Comparison of ENCODE assay signal across 8 cellular contexts in the genomic region with DNA sequence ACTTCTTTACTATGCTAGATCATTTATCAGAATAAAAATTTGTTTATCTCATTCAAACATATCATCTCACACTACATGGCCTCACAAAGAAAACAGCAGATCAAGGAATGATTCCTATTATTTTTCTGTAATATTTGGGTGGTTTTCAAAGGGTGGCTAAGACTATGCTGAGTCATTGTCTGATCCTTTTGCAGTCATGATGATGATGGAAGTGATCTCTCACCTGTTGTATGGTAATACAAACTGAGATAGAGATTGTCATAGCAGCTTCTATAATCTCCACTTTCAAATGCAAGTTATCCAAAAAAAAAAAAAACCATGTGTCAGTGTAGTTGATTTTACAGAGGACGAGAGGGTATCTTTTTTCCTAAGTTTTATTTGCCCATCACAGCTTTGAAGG. TPM values are rescaled to one million over a fixed set of nuclear protein-coding genes. Genes with fewer than 3 reads are reported as not detected.
DNase-seq lines count a peak whose midpoint lies in the region; ATAC-seq, FAIRE-seq and TF ChIP-seq lines count a peak whose summit lies in the region.
"Had no signal": no experiment of that assay in that cellular context is flagged by ENCODE, and none has a peak within 500 bp of the region (broad histone marks: within the 10 kb centered on the region; RNA-seq: fewer than 3 reads in every experiment).

No MANE protein-coding gene starts in this region.

- H3K27ac ChIP-seq in parathyroid adenoma (peak overlapping the region; percentile 70), neural progenitor cell (no peak overlapping the region)

- H3K4me1 ChIP-seq in parathyroid adenoma (peaks cover 2% of the 10 kb centered on the region), neural progenitor cell (no peaks in the 10 kb centered on the region), mucosa of descending colon (ENCODE audit: low read depth) (no peaks in the 10 kb centered on the region)

- H3K4me1 Mint-ChIP-seq in dendritic cell treated with granulocyte-macrophage colony-stimulating factor and Interleukin-4, amounts not matched to agents 40 ng/mL and 50 ng/mL, for 4 days (ENCODE audit: low read depth), result peaks cover 32% of the 10 kb centered on the region
- H3K4me1 Mint-ChIP-seq in neural progenitor cell, result no peaks in the 10 kb centered on the region

- H3K4me3 ChIP-seq in parathyroid adenoma (ENCODE audit: low read depth, low read length) (no peak overlapping the region), neural progenitor cell (no peak overlapping the region), mucosa of descending colon (no peak overlapping the region)

- peaks cover 6% of the 10 kb centered on the region for H3K36me3 Mint-ChIP-seq in dendritic cell treated with granulocyte-macrophage colony-stimulating factor and Interleukin-4, amounts not matched to agents 40 ng/mL and 50 ng/mL, for 4 days (ENCODE audit: low read depth)
- no peaks in the 10 kb centered on the region for H3K36me3 Mint-ChIP-seq in neural progenitor cell

- no peak overlapping the region for H2AFZ ChIP-seq in parathyroid adenoma
- H2AFZ ChIP-seq in neural progenitor cell (replicated peaks), result no peak overlapping the region

- no peak overlapping the region for H3K4me3 Mint-ChIP-seq in dendritic cell treated with granulocyte-macrophage colony-stimulating factor and Interleukin-4, amounts not matched to agents 40 ng/mL and 50 ng/mL, for 4 days
- H3K4me3 Mint-ChIP-seq in neural progenitor cell, result no peak overlapping the region

- DNase-seq in D721Med (ENCODE audit: insufficient read length, low spot score), result no peak
- peak; percentile 13 for DNase-seq in M059J (ENCODE audit: low read depth)
- DNase-seq in neural progenitor cell (ENCODE audit: low spot score), result no peak
- DNase-seq in mucosa of descending colon, result no peak
- DNase-seq: NCI-H2081 had no signal

- ATAC-seq in mucosa of descending colon, result no peak
- ATAC-seq in GM18520 (IDR thresholded peaks at IDR 0.05; ENCODE audit: unreplicated experiment), result no peak

- intact Hi-C loops in dendritic cell treated with granulocyte-macrophage colony-stimulating factor and Interleukin-4, amounts not matched to agents 40 ng/mL and 50 ng/mL, for 4 days (cut with micrococcal nuclease), result no loop called here
- intact Hi-C loops in mucosa of descending colon (cut with DNase I, micrococcal nuclease), result no loop called here

- H3F3A ChIP-seq in neural progenitor cell (ENCODE audit: low read depth), result no peaks in the 10 kb centered on the region

- no peak overlapping the region for H3K9ac ChIP-seq in parathyroid adenoma
- H3K9ac ChIP-seq in neural progenitor cell, result no peak overlapping the region

- H3K4me2 ChIP-seq in parathyroid adenoma (ENCODE audit: low read length) (no peak overlapping the region), neural progenitor cell (no peak overlapping the region)

- no peaks in the 10 kb centered on the region for H3K9me3 Mint-ChIP-seq in dendritic cell treated with granulocyte-macrophage colony-stimulating factor and Interleukin-4, amounts not matched to agents 40 ng/mL and 50 ng/mL, for 4 days
- no peaks in the 10 kb centered on the region for H3K9me3 Mint-ChIP-seq in neural progenitor cell

- no peaks in the 10 kb centered on the region for H3K27me3 Mint-ChIP-seq in dendritic cell treated with granulocyte-macrophage colony-stimulating factor and Interleukin-4, amounts not matched to agents 40 ng/mL and 50 ng/mL, for 4 days
- H3K27me3 Mint-ChIP-seq in neural progenitor cell (ENCODE audit: insufficient read depth, low read depth), result no peaks in the 10 kb centered on the region

- no peaks in the 10 kb centered on the region for H3K79me2 ChIP-seq in parathyroid adenoma
- no peaks in the 10 kb centered on the region for H3K79me2 ChIP-seq in neural progenitor cell (ENCODE audit: low read depth)

- peak; percentile 11 for FAIRE-seq in D721Med (lab: Jason Lieb, UNC)

- H3K27ac Mint-ChIP-seq in dendritic cell treated with granulocyte-macrophage colony-stimulating factor and Interleukin-4, amounts not matched to agents 40 ng/mL and 50 ng/mL, for 4 days, result peak overlapping the region; percentile 69
- H3K27ac Mint-ChIP-seq in neural progenitor cell, result no peak overlapping the region

- no peaks in the 10 kb centered on the region for H3K9me3 ChIP-seq in parathyroid adenoma (ENCODE audit: control insufficient read depth, low read length)
- no peaks in the 10 kb centered on the region for H3K9me3 ChIP-seq in neural progenitor cell (ENCODE audit: low read depth)
- H3K9me3 ChIP-seq in mucosa of descending colon, result no peaks in the 10 kb centered on the region

- H3K36me3 ChIP-seq in parathyroid adenoma (ENCODE audit: control insufficient read depth, insufficient read depth, low read length), result no peaks in the 10 kb centered on the region
- H3K36me3 ChIP-seq in neural progenitor cell, result no peaks in the 10 kb centered on the region
- no peaks in the 10 kb centered on the region for H3K36me3 ChIP-seq in mucosa of descending colon (ENCODE audit: low read depth)

- TF ChIP-seq CTCF in D721Med (IDR thresholded peaks at IDR 0.05; ENCODE audit: insufficient read depth, missing control alignments) (no peak), parathyroid adenoma (IDR thresholded peaks at IDR 0.05) (no peak), neural progenitor cell (IDR thresholded peaks at IDR 0.05) (no peak), mucosa of descending colon (IDR thresholded peaks at IDR 0.05) (no peak)

- H3K27me3 ChIP-seq in parathyroid adenoma (ENCODE audit: control insufficient read depth, insufficient read depth, low read length) (no peaks in the 10 kb centered on the region), neural progenitor cell (no peaks in the 10 kb centered on the region)

- no peaks in the 10 kb centered on the region for H4K20me1 ChIP-seq in neural progenitor cell (ENCODE audit: low read depth)

RNA-seq across cellular contexts. Expression of a gene that starts 37.2 kb away (rescaled TPM):
- total RNA-seq in M059J (2014; rRNA removed; shearing (Covaris generic)), result 4.8 and 11.4 TPM in 2 replicates
- total RNA-seq in neural progenitor cell (ENCODE audit: low replicate concordance), result not detected in 2 replicates
- total RNA-seq in mucosa of descending colon, result 1 to 10 TPM; 2.1 to 7.3 (median 3.3) TPM

RNA-seq across cellular contexts. Expression of a gene that starts 54.0 kb away (rescaled TPM):
- total RNA-seq in M059J (2014; rRNA removed; shearing (Covaris generic)), result 0.22 and 0.57 TPM in 2 replicates
- total RNA-seq in neural progenitor cell (ENCODE audit: low replicate concordance) (not detected in 2 replicates), mucosa of descending colon (under 1 TPM in 1 of 3 donors, not detected in 2; 0.09 TPM)
